In the genomic region with DNA sequence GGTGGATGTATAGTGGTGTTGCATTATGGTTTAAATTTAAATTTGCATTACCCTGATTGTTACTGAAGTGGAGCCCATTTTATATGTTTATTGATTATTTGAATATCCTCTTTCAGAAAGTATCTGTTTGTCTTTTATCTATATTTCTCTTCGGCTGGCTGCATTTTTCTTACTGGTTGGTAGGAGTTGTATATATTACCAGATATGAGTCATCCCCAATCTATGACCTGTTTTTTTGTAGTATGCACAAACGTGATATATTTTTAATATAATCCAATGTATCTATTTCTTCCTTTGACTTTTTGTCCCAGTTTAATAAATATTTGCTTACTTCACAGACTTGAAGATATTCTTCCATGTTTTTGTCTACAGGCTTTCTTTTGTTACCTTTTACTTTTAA, we compare ENCODE assay signal across 1 cellular context.
TF ChIP-seq lines count a peak whose summit lies in the region.

No MANE protein-coding gene starts in this region.

TF ChIP-seq in SK-N-SH treated with all-trans-retinoic acid at 6 μM for 48 hours, 23 proteins besides CTCF, POLR2A, EP300 and RAD21 (continued from another document):
- TF ChIP-seq, protein P1, sequence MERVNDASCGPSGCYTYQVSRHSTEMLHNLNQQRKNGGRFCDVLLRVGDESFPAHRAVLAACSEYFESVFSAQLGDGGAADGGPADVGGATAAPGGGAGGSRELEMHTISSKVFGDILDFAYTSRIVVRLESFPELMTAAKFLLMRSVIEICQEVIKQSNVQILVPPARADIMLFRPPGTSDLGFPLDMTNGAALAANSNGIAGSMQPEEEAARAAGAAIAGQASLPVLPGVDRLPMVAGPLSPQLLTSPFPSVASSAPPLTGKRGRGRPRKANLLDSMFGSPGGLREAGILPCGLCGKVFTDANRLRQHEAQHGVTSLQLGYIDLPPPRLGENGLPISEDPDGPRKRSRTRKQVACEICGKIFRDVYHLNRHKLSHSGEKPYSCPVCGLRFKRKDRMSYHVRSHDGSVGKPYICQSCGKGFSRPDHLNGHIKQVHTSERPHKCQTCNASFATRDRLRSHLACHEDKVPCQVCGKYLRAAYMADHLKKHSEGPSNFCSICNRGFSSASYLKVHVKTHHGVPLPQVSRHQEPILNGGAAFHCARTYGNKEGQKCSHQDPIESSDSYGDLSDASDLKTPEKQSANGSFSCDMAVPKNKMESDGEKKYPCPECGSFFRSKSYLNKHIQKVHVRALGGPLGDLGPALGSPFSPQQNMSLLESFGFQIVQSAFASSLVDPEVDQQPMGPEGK (CRISPR knock-in tag; IDR thresholded peaks at IDR 0.05; ENCODE audit: borderline replicate concordance): no peak
- TF ChIP-seq TCF4 (CRISPR knock-in tag; IDR thresholded peaks at IDR 0.05; ENCODE audit: borderline replicate concordance): no peak
- no peak for TF ChIP-seq BACH2 (CRISPR knock-in tag; IDR thresholded peaks at IDR 0.05; ENCODE audit: borderline replicate concordance)
- TF ChIP-seq ESRRG (CRISPR knock-in tag; IDR thresholded peaks at IDR 0.05): no peak
- TF ChIP-seq ZFP3 (CRISPR knock-in tag; IDR thresholded peaks at IDR 0.05): no peak
- no peak for TF ChIP-seq ZNF8 (CRISPR knock-in tag; IDR thresholded peaks at IDR 0.05)
- no peak for TF ChIP-seq TOX (CRISPR knock-in tag; IDR thresholded peaks at IDR 0.05; ENCODE audit: borderline replicate concordance)
- TF ChIP-seq SNAI2 (CRISPR knock-in tag; IDR thresholded peaks at IDR 0.05): no peak
- no peak for TF ChIP-seq OSR1 (CRISPR knock-in tag; IDR thresholded peaks at IDR 0.05)
- TF ChIP-seq, protein P2, sequence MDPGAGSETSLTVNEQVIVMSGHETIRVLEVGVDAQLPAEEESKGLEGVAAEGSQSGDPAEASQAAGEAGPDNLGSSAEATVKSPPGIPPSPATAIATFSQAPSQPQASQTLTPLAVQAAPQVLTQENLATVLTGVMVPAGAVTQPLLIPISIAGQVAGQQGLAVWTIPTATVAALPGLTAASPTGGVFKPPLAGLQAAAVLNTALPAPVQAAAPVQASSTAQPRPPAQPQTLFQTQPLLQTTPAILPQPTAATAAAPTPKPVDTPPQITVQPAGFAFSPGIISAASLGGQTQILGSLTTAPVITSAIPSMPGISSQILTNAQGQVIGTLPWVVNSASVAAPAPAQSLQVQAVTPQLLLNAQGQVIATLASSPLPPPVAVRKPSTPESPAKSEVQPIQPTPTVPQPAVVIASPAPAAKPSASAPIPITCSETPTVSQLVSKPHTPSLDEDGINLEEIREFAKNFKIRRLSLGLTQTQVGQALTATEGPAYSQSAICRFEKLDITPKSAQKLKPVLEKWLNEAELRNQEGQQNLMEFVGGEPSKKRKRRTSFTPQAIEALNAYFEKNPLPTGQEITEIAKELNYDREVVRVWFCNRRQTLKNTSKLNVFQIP (CRISPR knock-in tag; IDR thresholded peaks at IDR 0.05; ENCODE audit: borderline replicate concordance, low read depth): no peak
